Comparison of ENCODE assay signal across 8 cellular contexts in the genomic region with DNA sequence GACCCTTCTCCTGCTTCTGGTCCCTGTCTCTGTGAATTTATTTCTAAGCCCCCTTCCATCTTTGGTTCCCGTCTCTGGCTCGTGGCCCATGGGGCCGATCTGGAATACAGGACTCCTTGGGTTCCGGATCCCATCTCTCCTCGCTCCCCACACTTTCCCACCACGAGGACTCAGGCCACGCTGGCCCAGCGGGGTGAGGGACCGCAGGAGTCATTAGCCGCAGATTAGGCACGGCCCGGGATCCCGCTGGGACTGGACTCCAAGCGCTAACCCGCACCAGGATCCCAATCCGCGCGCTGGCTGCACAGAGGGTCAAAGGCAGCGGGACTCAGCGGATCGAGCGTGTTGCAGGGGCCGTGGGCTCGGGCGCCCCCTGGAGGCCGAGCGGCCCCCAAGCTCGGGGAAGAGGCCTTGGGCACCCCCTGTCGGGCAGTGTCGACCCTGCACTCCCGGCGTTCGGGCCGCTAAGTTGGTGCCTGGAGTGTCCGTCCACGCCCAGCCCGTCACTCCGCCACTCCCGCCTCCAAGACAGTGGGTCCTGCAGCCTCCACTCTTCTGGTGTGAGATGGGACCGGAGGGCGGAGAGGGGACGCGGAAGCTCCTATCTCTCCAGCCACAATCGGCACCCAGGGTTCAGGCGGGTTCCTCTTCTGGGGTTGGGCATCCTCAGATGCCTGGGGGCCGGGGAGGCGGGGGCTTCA. TPM values are rescaled to one million over a fixed set of nuclear protein-coding genes. Genes with fewer than 3 reads are reported as not detected.
DNase-seq lines count a peak whose midpoint lies in the region; ATAC-seq and TF ChIP-seq lines count a peak whose summit lies in the region.

No MANE protein-coding gene starts in this region.

- peaks cover 39% of the 10 kb centered on the region for H3K4me1 ChIP-seq in colonic mucosa
- peaks cover 38 to 81% of the 10 kb centered on the region in 2 donors for H3K4me1 ChIP-seq in left lung

- ATAC-seq in GM18868 (IDR thresholded peaks at IDR 0.05; ENCODE audit: unreplicated experiment) (peak; percentile 55), HG03135 (IDR thresholded peaks at IDR 0.05; ENCODE audit: unreplicated experiment) (peak; percentile 49), left lung (peak; percentile 91)

- TF ChIP-seq CTCF in AG09319 (IDR thresholded peaks at IDR 0.05; ENCODE audit: low read depth, low read length) = no peak; the same call in none of the 2 replicates
- TF ChIP-seq CTCF in colonic mucosa (IDR thresholded peaks at IDR 0.05) = peak; percentile 100
- peak; percentile 100 for TF ChIP-seq CTCF in left lung (IDR thresholded peaks at IDR 0.05)

- H3K27ac ChIP-seq in colonic mucosa (no peak overlapping the region), left lung (no peak overlapping the region)

- H3K4me3 ChIP-seq in colonic mucosa (peak overlapping the region; percentile 35), left lung (peak overlapping the region; percentile 36 to 51)

- H3K27me3 ChIP-seq in colonic mucosa (peaks cover 74% of the 10 kb centered on the region), left lung (peaks cover 51 to 91% of the 10 kb centered on the region in 2 donors)

- peak overlapping the region; percentile 19 to 47 for H3K9ac ChIP-seq in colonic mucosa (ENCODE audit: low read depth in 2 of 2, low read length in 2 of 2)

- DNase-seq in AG09319 (ENCODE audit: extremely low read depth, low read depth) = peak; percentile 81
- DNase-seq in NCI-H345 (lab: John Stamatoyannopoulos, UW) = peak; percentile 90
- peak; percentile 84 to 86 for DNase-seq in activated CD4-positive, alpha-beta T cell treated with anti-CD3 and anti-CD28 coated beads for 24 hours (ENCODE audit: low read depth in 2 of 2)
- peak; percentile 89 for DNase-seq in colonic mucosa
- peak; percentile 89 to 98 for DNase-seq in left lung
- DNase-seq in stimulated activated CD4-positive, alpha-beta T cell treated with anti-CD3 and anti-CD28 coated beads, Interleukin-2, amount 100 ng/mL, for 4 hours (ENCODE audit: low read depth) = peak; percentile 77

- H3K9me3 ChIP-seq in colonic mucosa (no peaks in the 10 kb centered on the region), left lung (no peaks in the 10 kb centered on the region)

- no peaks in the 10 kb centered on the region for H3K36me3 ChIP-seq in colonic mucosa
- H3K36me3 ChIP-seq in left lung = peaks cover 0 to 14% of the 10 kb centered on the region in 2 donors

- intact Hi-C loops in colonic mucosa (cut with DNase I) = loop anchor here (2.0 kb wide), 1 partner anchor 26 kb away; no protein-coding TSS in a partner anchor
- intact Hi-C loops in left lung (cut with DNase I) = no loop called here

RNA-seq across cellular contexts. Expression of a gene that starts 9.5 kb away (rescaled TPM):
- total RNA-seq in colonic mucosa (100 to 1,000 TPM in 1 of 2 donors, 10 to 100 TPM in 1; 69.4 to 160 TPM), left lung (100 to 1,000 TPM in 1 of 2 donors, 10 to 100 TPM in 1; 64.7 to 116 TPM)

RNA-seq across cellular contexts. Expression of a gene that starts 12.0 kb away (rescaled TPM):
- total RNA-seq in colonic mucosa = 1 to 10 TPM; 1.9 to 2.7 TPM
- total RNA-seq in left lung = 1 to 10 TPM; 3.4 to 5.0 TPM

RNA-seq across cellular contexts. Expression of a gene that starts 22.4 kb away (rescaled TPM):
- under 1 TPM in 1 of 2 donors, not detected in 1; 0.27 TPM for total RNA-seq in colonic mucosa
- 1 to 10 TPM in 1 of 2 donors, under 1 TPM in 1; 0.93 to 1.0 TPM for total RNA-seq in left lung
